23 cellular contexts compared by ENCODE assay signal in the genomic region with DNA sequence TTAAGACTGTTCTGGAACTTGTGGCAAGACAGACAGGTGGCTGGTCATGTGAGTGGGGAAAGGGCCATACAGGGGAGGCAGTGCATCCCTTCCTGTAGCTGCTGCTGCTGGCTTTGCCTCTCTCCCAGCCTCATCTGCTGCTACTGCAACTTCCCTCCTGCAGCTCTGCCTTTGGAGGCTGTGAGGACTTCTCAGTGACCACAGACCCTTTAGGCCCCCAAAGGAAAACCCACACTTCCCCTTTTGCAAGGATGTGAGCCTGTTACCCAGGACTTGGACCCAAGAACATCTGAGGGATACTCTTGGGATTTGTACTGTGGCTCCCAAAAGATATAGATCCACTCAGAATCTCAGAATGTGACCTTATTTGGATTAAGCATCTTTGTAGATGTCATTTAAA.
DNase-seq lines count a peak whose midpoint lies in the region; FAIRE-seq and TF ChIP-seq lines count a peak whose summit lies in the region.
"Had no signal": no experiment of that assay in that cellular context is flagged by ENCODE, and none has a peak within 500 bp of the region (broad histone marks: within the 10 kb centered on the region; RNA-seq: fewer than 3 reads in every experiment).

No MANE protein-coding gene starts in this region.

- peaks cover 9 to 65% (median 62%) of the 10 kb centered on the region in 10 experiments for H3K4me1 ChIP-seq in BLaER1 treated with 17β-estradiol and CSF1 and Interleukin-3, amounts not matched to agents 10 nM and 100 nM
- peaks cover 14% of the 10 kb centered on the region for H3K4me1 ChIP-seq in mesenchymal stem cell (ENCODE audit: control insufficient read depth, insufficient read depth, low read depth, low read length)

- FAIRE-seq in GM12891 (lab: Jason Lieb, UNC), result no peak
- FAIRE-seq: HepG2 had no signal

- no peak overlapping the region for H2BK120ac ChIP-seq in mesenchymal stem cell (ENCODE audit: low read depth, low read length)

- peak overlapping the region; percentile 93 for H2AK5ac ChIP-seq in mesenchymal stem cell (ENCODE audit: low read length, severe bottlenecking)

- no peak overlapping the region for H2AFZ ChIP-seq in mesenchymal stem cell (ENCODE audit: low read depth, low read length)
- H2AFZ ChIP-seq: GM23338 had no signal

- no peaks in the 10 kb centered on the region for H4K20me1 ChIP-seq in BLaER1 treated with 17β-estradiol and CSF1 and Interleukin-3, amounts not matched to agents 10 nM and 100 nM

- no peak overlapping the region for H4K8ac ChIP-seq in mesenchymal stem cell (ENCODE audit: low read length)

- peaks cover 0 to 8% (median 0%) of the 10 kb centered on the region in 11 experiments; a peak in 1 of 22 replicates for H3K27me3 ChIP-seq in BLaER1 treated with 17β-estradiol and CSF1 and Interleukin-3, amounts not matched to agents 10 nM and 100 nM
- no peaks in the 10 kb centered on the region for H3K27me3 ChIP-seq in mesenchymal stem cell (ENCODE audit: control insufficient read depth in 1 of 2, insufficient read depth in 1 of 2, low read length in 2 of 2)

- H3K9me3 ChIP-seq in BLaER1 treated with 17β-estradiol and CSF1 and Interleukin-3, amounts not matched to agents 10 nM and 100 nM (replicated peaks in 1 of 11), result peaks cover 0 to 11% (median 5%) of the 10 kb centered on the region in 11 experiments; a peak in 9 of 22 replicates
- peaks cover 5% of the 10 kb centered on the region for H3K9me3 ChIP-seq in mesenchymal stem cell (ENCODE audit: control insufficient read depth, low read length)

- DNase-seq in GM12891 (ENCODE audit: insufficient read length, low spot score) (no peak), NB4 (ENCODE audit: low read depth) (peak; percentile 87), mesenchymal stem cell (no peak), nucleus accumbens (lab: John Stamatoyannopoulos, UW) (no peak), GM03348 (ENCODE audit: low spot score) (no peak), NCI-H510A (lab: John Stamatoyannopoulos, UW) (no peak)
- DNase-seq: DMS153; H9; KG1; MM.1S; NCI-H1105 treated with DMSO at 0.1 percent for 48 hours; NCI-H146; NCI-H1930; NCI-H2107; NCI-H526; NCI-H82; NK-92 treated with Interleukin-12 subunit alpha and Interleukin-12 subunit beta, amount 100 ng/mL, for 24 hours; Right ventricle myocardium superior; RPMI8226; T-helper 2 cell had no signal

- H3K14ac ChIP-seq in mesenchymal stem cell (ENCODE audit: low read length in 2 of 2), result peak overlapping the region in 1 of 2 experiments; percentile 70

- H3K4me2 ChIP-seq in BLaER1 treated with 17β-estradiol and CSF1 and Interleukin-3, amounts not matched to agents 10 nM and 100 nM, result peak overlapping the region; percentile 14 to 90 (median 73)
- no peak overlapping the region for H3K4me2 ChIP-seq in mesenchymal stem cell (ENCODE audit: low read length, poor library complexity, severe bottlenecking)
- H3K4me2 ChIP-seq: GM23338 had no signal

- H2BK15ac ChIP-seq in mesenchymal stem cell (ENCODE audit: low read depth, poor library complexity, severe bottlenecking), result no peak overlapping the region

- no peak overlapping the region for H3K23ac ChIP-seq in mesenchymal stem cell (ENCODE audit: low read length in 2 of 2)

- no peaks in the 10 kb centered on the region for H3K79me1 ChIP-seq in mesenchymal stem cell (replicated peaks; ENCODE audit: low read length, poor library complexity, severe bottlenecking)

- H3K36me3 ChIP-seq in BLaER1 treated with 17β-estradiol and CSF1 and Interleukin-3, amounts not matched to agents 10 nM and 100 nM, result no peaks in the 10 kb centered on the region
- peaks cover 0 to 2% of the 10 kb centered on the region in 2 experiments for H3K36me3 ChIP-seq in mesenchymal stem cell (ENCODE audit: control insufficient read depth in 1 of 2, insufficient read depth in 2 of 2, low read depth in 1 of 2, low read length in 2 of 2)

- peak overlapping the region in 4 of 11 experiments; percentile 26 to 41 (median 37); a peak in 5 of 22 replicates for H3K27ac ChIP-seq in BLaER1 treated with 17β-estradiol and CSF1 and Interleukin-3, amounts not matched to agents 10 nM and 100 nM
- H3K27ac ChIP-seq in mesenchymal stem cell (ENCODE audit: low read length, poor library complexity, severe bottlenecking), result no peak overlapping the region

- H2BK12ac ChIP-seq in mesenchymal stem cell (ENCODE audit: low read length in 2 of 2), result no peak overlapping the region

- H3K9ac ChIP-seq in BLaER1 treated with 17β-estradiol and CSF1 and Interleukin-3, amounts not matched to agents 10 nM and 100 nM, result peak overlapping the region in 1 of 11 experiments; percentile 26; a peak in 1 of 22 replicates
- no peak overlapping the region for H3K9ac ChIP-seq in mesenchymal stem cell (ENCODE audit: low read length)

- no peak for TF ChIP-seq CTCF in NB4 (IDR thresholded peaks at IDR 0.05; ENCODE audit: low read depth, low read length)

- no peak overlapping the region for H3K18ac ChIP-seq in mesenchymal stem cell (ENCODE audit: low read depth in 1 of 2, low read length in 2 of 2)

- H3K4ac ChIP-seq in mesenchymal stem cell (ENCODE audit: low read depth in 1 of 2, low read length in 2 of 2), result no peak overlapping the region

- no peak overlapping the region for H3K4me3 ChIP-seq in BLaER1 treated with 17β-estradiol and CSF1 and Interleukin-3, amounts not matched to agents 10 nM and 100 nM
- no peak overlapping the region for H3K4me3 ChIP-seq in NB4 (ENCODE audit: low read depth, low read length)
- H3K4me3 ChIP-seq in mesenchymal stem cell (ENCODE audit: insufficient read depth in 1 of 2, low read depth in 1 of 2, low read length in 2 of 2), result no peak overlapping the region
- H3K4me3 ChIP-seq: GM23338 had no signal

- H2BK5ac ChIP-seq in mesenchymal stem cell (ENCODE audit: low read depth, low read length, poor library complexity, severe bottlenecking), result peak overlapping the region; percentile 10

- peak overlapping the region; percentile 78 for H4K91ac ChIP-seq in mesenchymal stem cell (ENCODE audit: low read length)

- TF ChIP-seq POLR2A in GM12891 (IDR thresholded peaks at IDR 0.05; ENCODE audit: low read depth, low read length), result no peak
- TF ChIP-seq POLR2A in NB4 (IDR thresholded peaks at IDR 0.05; ENCODE audit: extremely low read depth, insufficient read length), result no peak

TF ChIP-seq in GM12891, 5 proteins besides CTCF, POLR2A, EP300 and RAD21:
- TF ChIP-seq SPI1 (IDR thresholded peaks at IDR 0.05; ENCODE audit: low read depth, low read length), result peak; percentile 14; the same call in 1 of the 2 replicates
- TF ChIP-seq POLR2AphosphoS5 (IDR thresholded peaks at IDR 0.05; ENCODE audit: low read depth, low read length), result no peak
